In the genomic region with DNA sequence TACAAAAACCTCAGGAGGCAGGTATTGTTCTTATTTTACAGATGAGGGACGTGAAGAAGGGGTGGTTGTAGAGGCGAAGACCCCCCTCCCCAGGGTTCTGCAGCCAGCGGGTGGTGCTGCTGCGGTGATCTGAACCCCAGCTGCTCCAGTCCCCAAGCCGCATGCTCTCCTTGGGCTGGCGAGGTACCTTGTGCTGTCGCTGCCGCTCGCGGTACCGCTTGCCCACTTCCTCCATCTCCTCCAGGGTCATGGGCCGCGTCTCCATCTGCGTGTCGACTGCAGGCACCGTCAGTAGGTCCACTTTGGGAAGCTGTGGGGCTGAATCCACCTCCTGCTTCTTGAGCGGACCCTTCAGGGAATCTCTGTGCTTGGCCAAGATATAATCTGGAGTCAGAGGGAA, we compare ENCODE assay signal across 22 cellular contexts. TPM values are rescaled to one million over a fixed set of nuclear protein-coding genes. Genes with fewer than 3 reads are reported as not detected.
"Had no signal": no experiment of that assay in that cellular context is flagged by ENCODE, and none has a peak within 500 bp of the region (broad histone marks: within the 10 kb centered on the region; RNA-seq: fewer than 3 reads in every experiment).

No MANE protein-coding gene starts in this region.

- H3K27ac ChIP-seq: HL-60, SJSA1, SK-N-MC had no signal

- H3K9me3 ChIP-seq: SJSA1 had no signal

- DNase-seq: Karpas-422, KG1, MM.1S, NCI-H1092 treated with DMSO at 0.1 percent for 48 hours, NCI-H1436, NCI-H187, NCI-H2029, NCI-H2081 treated with DMSO at 0.1 percent for 48 hours, NCI-H2171, NCI-H226, NCI-H446, NCI-H510A, NCI-H524 treated with DMSO at 0.1 percent for 48 hours, NCI-H774, Right ventricle myocardium superior, RPMI8226, SIG-M5 had no signal

- H3K4me3 ChIP-seq: SJSA1, SK-N-MC had no signal

- H3K36me3 ChIP-seq: SJSA1 had no signal

- FAIRE-seq: HTR-8/SVneo, RCC 7860 had no signal

- H3K27me3 ChIP-seq: SJSA1 had no signal

RNA-seq across cellular contexts. Expression of a gene that starts 17.5 kb away (rescaled TPM):
- total RNA-seq: Right ventricle myocardium superior, SJSA1 had no signal
